ENCODE assay signal across 8 cellular contexts in genomic region chr10:120979435-120980315, GRCh38.
DNase-seq lines count a peak whose midpoint lies in the region; ATAC-seq and TF ChIP-seq lines count a peak whose summit lies in the region.

No MANE protein-coding gene starts in this region.

- no peak for ATAC-seq in activated CD8-positive, alpha-beta memory T cell treated with anti-CD3 and anti-CD28 coated beads, Interleukin-2, amount 10 ng/mL, durations not matched to agents 7 days and 5 days
- ATAC-seq in T-helper 17 cell (peak; percentile 53), GM21723 (IDR thresholded peaks at IDR 0.05; ENCODE audit: unreplicated experiment) (no peak), HG03432 (IDR thresholded peaks at IDR 0.05; ENCODE audit: unreplicated experiment) (no peak)

- no peak overlapping the region for H3K27ac Mint-ChIP-seq in activated CD8-positive, alpha-beta memory T cell treated with anti-CD3 and anti-CD28 coated beads, Interleukin-2, amount 10 ng/mL, durations not matched to agents 7 days and 5 days
- no peak overlapping the region for H3K27ac Mint-ChIP-seq in T-helper 17 cell
- no peak overlapping the region for H3K27ac Mint-ChIP-seq in osteocyte (ENCODE audit: unreplicated experiment)

- TF ChIP-seq CTCF in osteocyte (IDR thresholded peaks at IDR 0.05) = no peak

- no peaks in the 10 kb centered on the region for H3K36me3 Mint-ChIP-seq in activated CD8-positive, alpha-beta memory T cell treated with anti-CD3 and anti-CD28 coated beads, Interleukin-2, amount 10 ng/mL, durations not matched to agents 7 days and 5 days
- H3K36me3 Mint-ChIP-seq in T-helper 17 cell (ENCODE audit: low read depth) (peaks cover 3% of the 10 kb centered on the region), osteocyte (ENCODE audit: unreplicated experiment) (no peaks in the 10 kb centered on the region)

- peak overlapping the region; percentile 13 for H3K4me3 Mint-ChIP-seq in activated CD8-positive, alpha-beta memory T cell treated with anti-CD3 and anti-CD28 coated beads, Interleukin-2, amount 10 ng/mL, durations not matched to agents 7 days and 5 days
- H3K4me3 Mint-ChIP-seq in T-helper 17 cell (no peak overlapping the region), osteocyte (ENCODE audit: unreplicated experiment) (peak overlapping the region; percentile 66)

- H3K4me1 Mint-ChIP-seq in activated CD8-positive, alpha-beta memory T cell treated with anti-CD3 and anti-CD28 coated beads, Interleukin-2, amount 10 ng/mL, durations not matched to agents 7 days and 5 days = peaks cover 3% of the 10 kb centered on the region
- H3K4me1 Mint-ChIP-seq in T-helper 17 cell (no peaks in the 10 kb centered on the region), osteocyte (ENCODE audit: unreplicated experiment) (peaks cover 3% of the 10 kb centered on the region)

- no peak for DNase-seq in activated CD8-positive, alpha-beta memory T cell treated with anti-CD3 and anti-CD28 coated beads, Interleukin-2, amount 10 ng/mL, durations not matched to agents 7 days and 5 days
- no peak for DNase-seq in activated CD8-positive, alpha-beta memory T cell treated with anti-CD3 and anti-CD28 coated beads, Interleukin-2, amount 50 U/mL, for 4 hours
- DNase-seq in T-helper 17 cell (no peak), globus pallidus (ENCODE audit: low spot score) (peak; percentile 24), osteocyte (ENCODE audit: extremely low spot score, unreplicated experiment) (no peak), cerebellar nuclear complex (lab: John Stamatoyannopoulos, UW) (no peak)

- CTCF ChIA-PET in activated CD8-positive, alpha-beta memory T cell treated with anti-CD3 and anti-CD28 coated beads, Interleukin-2, amount 10 ng/mL, durations not matched to agents 7 days and 5 days (lab: Charles Lee) = no interaction called here

- H3K9me3 Mint-ChIP-seq in activated CD8-positive, alpha-beta memory T cell treated with anti-CD3 and anti-CD28 coated beads, Interleukin-2, amount 10 ng/mL, durations not matched to agents 7 days and 5 days (ENCODE audit: low read depth) = no peaks in the 10 kb centered on the region
- peaks cover 3% of the 10 kb centered on the region for H3K9me3 Mint-ChIP-seq in osteocyte (ENCODE audit: unreplicated experiment)

- H3K27me3 Mint-ChIP-seq in activated CD8-positive, alpha-beta memory T cell treated with anti-CD3 and anti-CD28 coated beads, Interleukin-2, amount 10 ng/mL, durations not matched to agents 7 days and 5 days = peaks cover 41% of the 10 kb centered on the region
- H3K27me3 Mint-ChIP-seq in T-helper 17 cell (peaks cover 37% of the 10 kb centered on the region), osteocyte (ENCODE audit: unreplicated experiment) (peaks cover 46% of the 10 kb centered on the region)

- H3K9me3 ChIP-seq in T-helper 17 cell (ENCODE audit: control insufficient read depth, low read length, poor library complexity, severe bottlenecking) = no peaks in the 10 kb centered on the region
